30 cellular contexts compared by ENCODE assay signal in the genomic region with DNA sequence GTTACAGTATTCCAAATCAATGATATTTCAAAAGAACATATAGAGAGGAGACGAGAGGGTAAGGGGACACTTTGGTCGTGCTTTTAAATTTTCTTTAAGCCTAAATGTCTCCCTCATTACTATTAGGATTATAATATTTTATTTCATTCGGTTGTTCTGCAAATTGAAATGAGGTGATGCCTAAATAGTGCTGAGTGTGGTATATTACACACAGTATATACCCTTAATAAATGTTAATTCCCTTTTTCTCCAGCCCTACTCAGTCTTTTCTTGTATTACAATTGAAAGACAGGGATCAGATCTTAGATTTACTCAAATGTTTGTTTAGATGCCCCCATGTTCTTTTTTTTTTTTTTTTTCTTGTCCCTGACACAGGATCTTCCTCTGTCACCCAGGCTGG. TPM values are rescaled to one million over a fixed set of nuclear protein-coding genes. Genes with fewer than 3 reads are reported as not detected.
"Had no signal": no experiment of that assay in that cellular context is flagged by ENCODE, and none has a peak within 500 bp of the region (broad histone marks: within the 10 kb centered on the region; RNA-seq: fewer than 3 reads in every experiment).

No MANE protein-coding gene starts in this region.

- H3K9me3 ChIP-seq: colonic mucosa, esophagus squamous epithelium, gastrocnemius medialis, heart right ventricle, left lung, lower lobe of right lung, mucosa of descending colon had no signal

- H3K27ac Mint-ChIP-seq: dendritic cell treated with granulocyte-macrophage colony-stimulating factor and Interleukin-4, amounts not matched to agents 40 ng/mL and 50 ng/mL, for 4 days; effector memory CD8-positive, alpha-beta T cell; endodermal cell; mesothelial cell of epicardium; naive B cell had no signal

- H3K4me3 Mint-ChIP-seq: dendritic cell treated with granulocyte-macrophage colony-stimulating factor and Interleukin-4, amounts not matched to agents 40 ng/mL and 50 ng/mL, for 4 days; effector memory CD8-positive, alpha-beta T cell; endodermal cell; mesothelial cell of epicardium; naive B cell had no signal

- H3K27ac ChIP-seq: colonic mucosa, epithelial cell of prostate, esophagus squamous epithelium, gastrocnemius medialis, heart right ventricle, left lung, lower lobe of right lung had no signal

- H3K9me3 Mint-ChIP-seq: dendritic cell treated with granulocyte-macrophage colony-stimulating factor and Interleukin-4, amounts not matched to agents 40 ng/mL and 50 ng/mL, for 4 days; effector memory CD8-positive, alpha-beta T cell; endodermal cell; mesothelial cell of epicardium; naive B cell had no signal

- ATAC-seq: effector memory CD8-positive, alpha-beta T cell; esophagus mucosa; gastrocnemius medialis; heart right ventricle; left cardiac atrium; left lung; lower lobe of right lung; mucosa of descending colon had no signal

- DNase-seq: colonic mucosa; cortex of kidney; effector CD8-positive, alpha-beta T cell; effector memory CD8-positive, alpha-beta T cell; endodermal cell; erythroblast; esophagus squamous epithelium; foreskin fibroblast; foreskin melanocyte; gastrocnemius medialis; glutamatergic neuron; head of caudate nucleus; heart right ventricle; hippocampal formation; left cardiac atrium; left lung; lower lobe of right lung; mesenchymal stem cell; mucosa of descending colon; naive B cell had no signal

- FAIRE-seq: endometrium, islet of Langerhans, keratinocyte had no signal

- H3K27me3 ChIP-seq: colonic mucosa, esophagus squamous epithelium, gastrocnemius medialis, heart right ventricle, left lung had no signal

- H3K36me3 ChIP-seq: colonic mucosa had no signal

- H3K27me3 Mint-ChIP-seq: dendritic cell treated with granulocyte-macrophage colony-stimulating factor and Interleukin-4, amounts not matched to agents 40 ng/mL and 50 ng/mL, for 4 days; effector memory CD8-positive, alpha-beta T cell; naive B cell had no signal

- H3K4me3 ChIP-seq: colonic mucosa, esophagus squamous epithelium, gastrocnemius medialis, heart right ventricle, left lung, lower lobe of right lung, mucosa of descending colon had no signal

- H3K4me1 ChIP-seq: colonic mucosa, lower lobe of right lung had no signal

RNA-seq across cellular contexts. Expression of a gene that starts 42.6 kb away (rescaled TPM):
- total RNA-seq: gastrocnemius medialis, mesenteric fat pad, myocyte had no signal
- polyA plus RNA-seq: liver had no signal
